In genomic region chr7:123712619-123713018, GRCh38 we compare ENCODE assay signal across 11 cellular contexts. TPM values are rescaled to one million over a fixed set of nuclear protein-coding genes. Genes with fewer than 3 reads are reported as not detected.
DNase-seq lines count a peak whose midpoint lies in the region; ATAC-seq and TF ChIP-seq lines count a peak whose summit lies in the region.
"Had no signal": no experiment of that assay in that cellular context is flagged by ENCODE, and none has a peak within 500 bp of the region (broad histone marks: within the 10 kb centered on the region; RNA-seq: fewer than 3 reads in every experiment).

No MANE protein-coding gene starts in this region.

- peaks cover 14% of the 10 kb centered on the region for H4K20me1 ChIP-seq in PC-9 (ENCODE audit: insufficient read depth)

- no TSS peak for BruUV-seq in PC-9 (replicated peaks; lab: Mats Ljungman, UMichigan)

- H3K9me3 ChIP-seq in PC-9 (ENCODE audit: insufficient read depth, low read depth), result no peaks in the 10 kb centered on the region

- no peaks in the 10 kb centered on the region for H3K27me3 ChIP-seq in PC-9 (ENCODE audit: insufficient read depth, low read depth)

- H3K36me3 ChIP-seq in PC-9 (ENCODE audit: low read depth), result peaks cover 15% of the 10 kb centered on the region; the same call in 1 of the 2 replicates

- H3K4me2 ChIP-seq in PC-9, result no peak overlapping the region

- intact Hi-C loops in PC-9 (cut with micrococcal nuclease; ENCODE audit: unreplicated experiment), result loop anchor here (5.0 kb wide), 1 partner anchor 35 kb away; the partner anchor contains the start of gene WASL

- peaks cover 69% of the 10 kb centered on the region for H3K79me2 ChIP-seq in PC-9 (ENCODE audit: low read depth)

- H3F3A ChIP-seq in PC-9 (ENCODE audit: insufficient read depth, low read depth), result peaks cover 8% of the 10 kb centered on the region; the same call in 1 of the 2 replicates

- peak; percentile 41 for ATAC-seq in GM19463 (IDR thresholded peaks at IDR 0.05; ENCODE audit: unreplicated experiment)
- no peak for ATAC-seq in GM18909 (IDR thresholded peaks at IDR 0.05; ENCODE audit: poor library complexity, unreplicated experiment)

- no peak overlapping the region for H3K4me3 ChIP-seq in PC-9

- no peaks in the 10 kb centered on the region for H3K9me2 ChIP-seq in PC-9 (ENCODE audit: insufficient read depth)

- CTCF ChIA-PET in PC-9 (lab: Charles Lee), result no interaction called here

- peaks cover 26% of the 10 kb centered on the region for H3K4me1 ChIP-seq in PC-9 (replicated peaks; ENCODE audit: insufficient read depth)

- POLR2A ChIA-PET in PC-9 (lab: Charles Lee; ENCODE audit: unreplicated experiment), result interaction anchor here (0.6 to 0.7 kb wide), 3 partner anchors 8 to 40 kb away, joined by 4 to 10 read pairs (median 4); no protein-coding TSS in a partner anchor

- in situ Hi-C loops in G401 (cut with HindIII; ENCODE audit: low sequenced_read_pairs), result no loop called here

- no peak overlapping the region for H2AFZ ChIP-seq in PC-9

- TF ChIP-seq CTCF in PC-9 (conservative IDR thresholded peaks at IDR 0.05), result no peak

- DNase-seq in AG20443 (ENCODE audit: low spot score) (peak; percentile 40), PC-9 (peak in 1 of 2 experiments; percentile 52), fibroblast of peridontal ligament (ENCODE audit: extremely low read depth) (peak; percentile 74), G401 (ENCODE audit: low spot score) (no peak), NCI-H524 (lab: John Stamatoyannopoulos, UW) (no peak)
- DNase-seq in stimulated activated naive CD4-positive, alpha-beta T cell treated with Interleukin-2 at 50 U/mL for 16 hours (lab: John Stamatoyannopoulos, UW), result no peak
- DNase-seq: activated T-cell treated with anti-CD3 and anti-CD28 coated beads, Interleukin-2, amount 50 U/mL, for 48 hours; endodermal cell; T-cell had no signal

- peak overlapping the region; percentile 29; the same call in 1 of the 2 replicates for H3K27ac ChIP-seq in PC-9

RNA-seq across cellular contexts. Expression of gene WASL, which starts 36.2 kb away (rescaled TPM):
- 31.4 and 40.3 TPM in 2 replicates for total RNA-seq in PC-9 (2021)
- 3.5 and 6.7 TPM in 2 replicates for total RNA-seq in G401 (2014; rRNA removed; shearing (Covaris generic))

RNA-seq across cellular contexts. Expression of gene LMOD2, which starts 57.0 kb away (rescaled TPM):
- not detected in 2 replicates for total RNA-seq in PC-9 (2021)
- not detected in 2 replicates for total RNA-seq in G401 (2014; rRNA removed; shearing (Covaris generic))
- total RNA-seq: endodermal cell, T-cell had no signal

Comparison
In these comparisons a context has a peak if more than half of its experiments do, and no peak if none do; other contexts are left out.
1. DNase-seq: peak in AG20443 (single experiment) and fibroblast of peridontal ligament (single experiment); none in stimulated activated naive CD4-positive, alpha-beta T cell treated with Interleukin-2 at 50 U/mL for 16 hours (single experiment), G401 (single experiment) and NCI-H524 (0 of 2).